ENCODE assay signal across 23 cellular contexts in genomic region chr15:86061581-86061980, GRCh38. TPM values are rescaled to one million over a fixed set of nuclear protein-coding genes. Genes with fewer than 3 reads are reported as not detected.
"Had no signal": no experiment of that assay in that cellular context is flagged by ENCODE, and none has a peak within 500 bp of the region (broad histone marks: within the 10 kb centered on the region; RNA-seq: fewer than 3 reads in every experiment).

No MANE protein-coding gene starts in this region.

- H3K27me3 ChIP-seq: colonic mucosa, ovary, upper lobe of right lung had no signal

- H3K27me3 Mint-ChIP-seq: activated naive CD4-positive, alpha-beta T cell treated with anti-CD3 and anti-CD28 coated beads, Interleukin-2, amount 10 ng/mL, durations not matched to agents 7 days and 5 days had no signal

- H3K9me3 ChIP-seq: colonic mucosa, left ventricle myocardium inferior, ovary, thoracic aorta, upper lobe of right lung had no signal

- H3K4me1 Mint-ChIP-seq: activated naive CD4-positive, alpha-beta T cell treated with anti-CD3 and anti-CD28 coated beads, Interleukin-2, amount 10 ng/mL, durations not matched to agents 7 days and 5 days; activated naive CD8-positive, alpha-beta T cell treated with anti-CD3 and anti-CD28 coated beads, Interleukin-2, amount 50 U/mL, for 24 hours; central memory CD8-positive, alpha-beta T cell; endodermal cell; stimulated activated naive B cell treated with anti-CD40 and anti-IgM and Interleukin-4, amounts not matched to agents 10 μg/mL and 1 μg/mL and 100 μg/mL, for 72 hours had no signal

- H3K27ac ChIP-seq: colonic mucosa, epithelial cell of prostate, left ventricle myocardium inferior, ovary, spleen, thoracic aorta, upper lobe of right lung had no signal

- H3K4me3 Mint-ChIP-seq: activated naive CD4-positive, alpha-beta T cell treated with anti-CD3 and anti-CD28 coated beads, Interleukin-2, amount 10 ng/mL, durations not matched to agents 7 days and 5 days; activated naive CD8-positive, alpha-beta T cell treated with anti-CD3 and anti-CD28 coated beads, Interleukin-2, amount 50 U/mL, for 24 hours; activated T-cell treated with anti-CD3 and anti-CD28 coated beads, Interleukin-2, amount 50 U/mL, for 4 hours; central memory CD8-positive, alpha-beta T cell; endodermal cell; neural crest cell; stimulated activated naive B cell treated with anti-CD40 and anti-IgM and Interleukin-4, amounts not matched to agents 10 μg/mL and 1 μg/mL and 100 μg/mL, for 72 hours had no signal

- H3K4me1 ChIP-seq: colonic mucosa, left ventricle myocardium inferior, spleen, upper lobe of right lung had no signal

- DNase-seq: activated CD4-positive, alpha-beta T cell treated with anti-CD3 and anti-CD28 coated beads, Interleukin-2, amount 50 U/mL, for 1 hour; activated CD8-positive, alpha-beta memory T cell treated with anti-CD3 and anti-CD28 coated beads, Interleukin-2, amount 50 U/mL, for 4 hours; activated naive CD4-positive, alpha-beta T cell treated with anti-CD3 and anti-CD28 coated beads, Interleukin-2, amount 10 ng/mL, durations not matched to agents 7 days and 5 days; activated naive CD8-positive, alpha-beta T cell treated with anti-CD3 and anti-CD28 coated beads, Interleukin-2, amount 50 U/mL, for 24 hours; activated T-cell treated with anti-CD3 and anti-CD28 coated beads, Interleukin-2, amount 50 U/mL, for 4 hours; anterior cingulate cortex; colonic mucosa; endodermal cell; foreskin melanocyte; head of caudate nucleus; kidney glomerular epithelial cell; left ventricle myocardium inferior; ovary; spleen; stimulated activated CD4-positive, alpha-beta T cell treated with anti-CD3 and anti-CD28 coated beads, Interleukin-4, amount 100 ng/mL, for 4 hours; stimulated activated naive B cell treated with anti-CD40 and anti-IgM and Interleukin-4, amounts not matched to agents 10 μg/mL and 1 μg/mL and 100 μg/mL, for 72 hours; T-helper 9 cell; upper lobe of right lung had no signal

- H3K36me3 ChIP-seq: colonic mucosa, left ventricle myocardium inferior, ovary, spleen, thoracic aorta, upper lobe of right lung had no signal

- H3K36me3 Mint-ChIP-seq: activated naive CD4-positive, alpha-beta T cell treated with anti-CD3 and anti-CD28 coated beads, Interleukin-2, amount 10 ng/mL, durations not matched to agents 7 days and 5 days; stimulated activated naive B cell treated with anti-CD40 and anti-IgM and Interleukin-4, amounts not matched to agents 10 μg/mL and 1 μg/mL and 100 μg/mL, for 72 hours had no signal

- H3K27ac Mint-ChIP-seq: activated naive CD4-positive, alpha-beta T cell treated with anti-CD3 and anti-CD28 coated beads, Interleukin-2, amount 10 ng/mL, durations not matched to agents 7 days and 5 days; activated naive CD8-positive, alpha-beta T cell treated with anti-CD3 and anti-CD28 coated beads, Interleukin-2, amount 50 U/mL, for 24 hours; endodermal cell; stimulated activated naive B cell treated with anti-CD40 and anti-IgM and Interleukin-4, amounts not matched to agents 10 μg/mL and 1 μg/mL and 100 μg/mL, for 72 hours had no signal

- H3K9me3 Mint-ChIP-seq: activated naive CD4-positive, alpha-beta T cell treated with anti-CD3 and anti-CD28 coated beads, Interleukin-2, amount 10 ng/mL, durations not matched to agents 7 days and 5 days; activated naive CD8-positive, alpha-beta T cell treated with anti-CD3 and anti-CD28 coated beads, Interleukin-2, amount 50 U/mL, for 24 hours; activated T-cell treated with anti-CD3 and anti-CD28 coated beads, Interleukin-2, amount 50 U/mL, for 4 hours; central memory CD8-positive, alpha-beta T cell; endodermal cell; neural crest cell; stimulated activated naive B cell treated with anti-CD40 and anti-IgM and Interleukin-4, amounts not matched to agents 10 μg/mL and 1 μg/mL and 100 μg/mL, for 72 hours had no signal

- H3K4me3 ChIP-seq: colonic mucosa, left ventricle myocardium inferior, ovary, spleen, thoracic aorta, upper lobe of right lung had no signal

RNA-seq across cellular contexts. Expression of gene AGBL1, which starts 18.1 kb away (rescaled TPM):
- polyA plus RNA-seq: fibroblast of lung, spleen had no signal
